14 cellular contexts compared by ENCODE assay signal in genomic region chr10:34489973-34490372, GRCh38.
DNase-seq lines count a peak whose midpoint lies in the region; ATAC-seq and TF ChIP-seq lines count a peak whose summit lies in the region.
"Had no signal": no experiment of that assay in that cellular context is flagged by ENCODE, and none has a peak within 500 bp of the region (broad histone marks: within the 10 kb centered on the region; RNA-seq: fewer than 3 reads in every experiment).

No MANE protein-coding gene starts in this region.

- peak overlapping the region; percentile 81 for H3K27ac ChIP-seq in foreskin keratinocyte
- peak overlapping the region; percentile 36 for H3K27ac ChIP-seq in suprapubic skin
- no peak overlapping the region for H3K27ac ChIP-seq in lower lobe of right lung
- H3K27ac ChIP-seq: SK-N-MC, upper lobe of left lung had no signal

- no peak for TF ChIP-seq EP300 in suprapubic skin (IDR thresholded peaks at IDR 0.05)

- peaks cover 17% of the 10 kb centered on the region for H3K4me1 Mint-ChIP-seq in HFFc6 (ENCODE audit: low read depth)
- H3K4me1 Mint-ChIP-seq: activated CD4-positive, alpha-beta T cell treated with anti-CD3 and anti-CD28 coated beads for 36 hours had no signal

- intact Hi-C loops in lower lobe of right lung (cut with DNase I): no loop called here

- peaks cover 1% of the 10 kb centered on the region; the same call in 1 of the 2 replicates for H3K27me3 Mint-ChIP-seq in HFFc6 (ENCODE audit: insufficient read depth)
- H3K27me3 Mint-ChIP-seq: activated CD4-positive, alpha-beta T cell treated with anti-CD3 and anti-CD28 coated beads for 36 hours had no signal

- peak overlapping the region; percentile 77 for H3K27ac Mint-ChIP-seq in HFFc6
- H3K27ac Mint-ChIP-seq: activated CD4-positive, alpha-beta T cell treated with anti-CD3 and anti-CD28 coated beads for 36 hours had no signal

- in situ Hi-C loops in astrocyte of the cerebellum (cut with HindIII; ENCODE audit: low sequenced_read_pairs): no loop called here

- peaks cover 33% of the 10 kb centered on the region for H3K4me1 ChIP-seq in foreskin keratinocyte
- peaks cover 28% of the 10 kb centered on the region for H3K4me1 ChIP-seq in suprapubic skin
- peaks cover 8% of the 10 kb centered on the region for H3K4me1 ChIP-seq in lower lobe of right lung
- H3K4me1 ChIP-seq: upper lobe of left lung had no signal

- DNase-seq in HFFc6 (peak; percentile 63), astrocyte of the cerebellum (ENCODE audit: low read depth) (peak; percentile 60), foreskin keratinocyte (peak; percentile 83 to 89), suprapubic skin (ENCODE audit: low spot score in 2 of 2) (no peak), SHP77 treated with DMSO at 0.1 percent for 48 hours (lab: John Stamatoyannopoulos, UW) (no peak), hepatic stellate cell (ENCODE audit: low spot score) (no peak), lower lobe of right lung (no peak)
- DNase-seq: activated CD4-positive, alpha-beta T cell treated with anti-CD3 and anti-CD28 coated beads for 36 hours; activated naive CD4-positive, alpha-beta T cell treated with anti-CD3 and anti-CD28 coated beads, Interleukin-2, amount 50 U/mL, for 16 hours; NCI-H345; posterior cingulate gyrus; upper lobe of left lung had no signal

- H3K36me3 ChIP-seq in suprapubic skin (no peaks in the 10 kb centered on the region), lower lobe of right lung (no peaks in the 10 kb centered on the region)
- H3K36me3 ChIP-seq: upper lobe of left lung had no signal

- 39% methylated on average over 3 of the region's 3 CpGs for WGBS in suprapubic skin

- TF ChIP-seq CTCF in HFFc6 (IDR thresholded peaks at IDR 0.05) (peak; percentile 16; the same call in 1 of the 2 replicates), astrocyte of the cerebellum (IDR thresholded peaks at IDR 0.05; ENCODE audit: low read depth, low read length, missing control alignments) (peak; percentile 30), foreskin keratinocyte (conservative IDR thresholded peaks at IDR 0.05) (peak; percentile 72), suprapubic skin (IDR thresholded peaks at IDR 0.05) (no peak), lower lobe of right lung (IDR thresholded peaks at IDR 0.05) (no peak)

- peak overlapping the region; percentile 60 for H3K4me3 Mint-ChIP-seq in HFFc6
- H3K4me3 Mint-ChIP-seq: activated CD4-positive, alpha-beta T cell treated with anti-CD3 and anti-CD28 coated beads for 36 hours had no signal

- H3K9me3 ChIP-seq in suprapubic skin: no peaks in the 10 kb centered on the region
- H3K9me3 ChIP-seq in lower lobe of right lung: no peaks in the 10 kb centered on the region
- H3K9me3 ChIP-seq: upper lobe of left lung had no signal

- no peaks in the 10 kb centered on the region for H3K9me3 Mint-ChIP-seq in HFFc6

- H3K27me3 ChIP-seq in foreskin keratinocyte (no peaks in the 10 kb centered on the region), suprapubic skin (no peaks in the 10 kb centered on the region), lower lobe of right lung (ENCODE audit: low read depth) (no peaks in the 10 kb centered on the region)
- H3K27me3 ChIP-seq: upper lobe of left lung had no signal

- ATAC-seq in foreskin keratinocyte (peak; percentile 88), lower lobe of right lung (no peak), GM18861 (IDR thresholded peaks at IDR 0.05; ENCODE audit: unreplicated experiment) (no peak)
- ATAC-seq: activated CD4-positive, alpha-beta T cell treated with anti-CD3 and anti-CD28 coated beads for 36 hours had no signal

- H3K4me3 ChIP-seq in astrocyte of the cerebellum (ENCODE audit: low read depth, low read length) (no peak overlapping the region), suprapubic skin (no peak overlapping the region), lower lobe of right lung (no peak overlapping the region)
- H3K4me3 ChIP-seq: SK-N-MC, upper lobe of left lung had no signal

- H3K36me3 Mint-ChIP-seq in HFFc6 (ENCODE audit: low read depth): no peaks in the 10 kb centered on the region

- TF ChIP-seq POLR2A in suprapubic skin (IDR thresholded peaks at IDR 0.05): no peak

Comparison
In these comparisons a context has a peak if more than half of its experiments do, and no peak if none do; other contexts are left out.
1. DNase-seq: peak in HFFc6 (single experiment), astrocyte of the cerebellum (single experiment) and foreskin keratinocyte (2 of 2); none in suprapubic skin (0 of 2), SHP77 treated with DMSO at 0.1 percent for 48 hours (single experiment), hepatic stellate cell (single experiment) and lower lobe of right lung (single experiment).
2. CTCF ChIP-seq: peak in HFFc6 (single experiment), astrocyte of the cerebellum (single experiment) and foreskin keratinocyte (single experiment); none in suprapubic skin (0 of 2) and lower lobe of right lung (single experiment).